12 cellular contexts compared by ENCODE assay signal in the genomic region with DNA sequence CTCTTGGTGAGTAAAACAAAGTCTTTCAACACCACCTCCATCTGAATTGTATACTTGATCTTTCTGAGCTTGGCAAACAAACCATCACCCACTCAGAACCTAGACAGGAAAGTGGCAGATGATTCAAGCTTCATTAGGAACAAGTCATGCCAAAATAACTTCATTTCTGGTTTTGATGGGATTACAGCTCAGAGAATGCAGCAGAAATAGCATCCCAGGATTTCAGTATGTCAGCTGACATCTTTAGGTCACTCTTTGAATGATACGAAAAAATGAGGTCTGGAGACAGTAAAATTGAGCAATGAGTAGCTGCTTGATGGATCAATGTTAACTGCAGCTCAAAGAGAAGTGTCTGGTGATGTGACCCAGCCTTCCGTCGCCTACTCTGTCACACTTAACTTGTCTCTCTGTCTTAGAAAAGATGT.
DNase-seq lines count a peak whose midpoint lies in the region; ATAC-seq and TF ChIP-seq lines count a peak whose summit lies in the region.
"Had no signal": no experiment of that assay in that cellular context is flagged by ENCODE, and none has a peak within 500 bp of the region (broad histone marks: within the 10 kb centered on the region; RNA-seq: fewer than 3 reads in every experiment).

No MANE protein-coding gene starts in this region.

- peak overlapping the region in 4 of 6 donors; percentile 33 to 88 (median 56) for H3K27ac Mint-ChIP-seq in naive B cell

- H3K27me3 ChIP-seq in left ventricle myocardium inferior (ENCODE audit: low read depth), result no peaks in the 10 kb centered on the region
- no peaks in the 10 kb centered on the region for H3K27me3 ChIP-seq in lower lobe of right lung (ENCODE audit: low read depth)
- H3K27me3 ChIP-seq: hepatocyte had no signal

- in situ Hi-C loops in astrocyte of the cerebellum (cut with HindIII; ENCODE audit: low sequenced_read_pairs), result loop anchor here (10.0 kb wide), 1 partner anchor 298 kb away; no protein-coding TSS in a partner anchor

- H3K4me1 Mint-ChIP-seq in naive B cell, result peaks cover 42 to 59% (median 44%) of the 10 kb centered on the region in 3 donors

- no peaks in the 10 kb centered on the region for H3K9me3 Mint-ChIP-seq in naive B cell
- H3K9me3 Mint-ChIP-seq: natural killer cell treated with Interleukin-12 subunit alpha and Interleukin-12 subunit beta and Interleukin-15 and Interleukin-18, amount 100 ng/mL, for 72 hours had no signal

- H3K36me3 ChIP-seq in left ventricle myocardium inferior (no peaks in the 10 kb centered on the region), lower lobe of right lung (no peaks in the 10 kb centered on the region)

- peak; percentile 11 for DNase-seq in Ammon's horn (ENCODE audit: low spot score)
- peak; percentile 70 for DNase-seq in HS-5 (ENCODE audit: low read depth)
- peak; percentile 29 for DNase-seq in astrocyte of the cerebellum (ENCODE audit: low read depth)
- no peak for DNase-seq in naive B cell
- no peak for DNase-seq in stimulated activated CD4-positive, alpha-beta T cell treated with anti-CD3 and anti-CD28 coated beads, Interleukin-15, amount 100 ng/mL, for 24 hours
- no peak for DNase-seq in left ventricle myocardium inferior
- DNase-seq in lower lobe of right lung, result no peak
- DNase-seq: activated CD8-positive, alpha-beta memory T cell treated with anti-CD3 and anti-CD28 coated beads for 24 hours had no signal

- peaks cover 7 to 21% of the 10 kb centered on the region in 2 donors for H3K36me3 Mint-ChIP-seq in naive B cell
- H3K36me3 Mint-ChIP-seq: natural killer cell treated with Interleukin-12 subunit alpha and Interleukin-12 subunit beta and Interleukin-15 and Interleukin-18, amount 100 ng/mL, for 72 hours had no signal

- H3K4me1 ChIP-seq in left ventricle myocardium inferior, result peaks cover 28% of the 10 kb centered on the region
- peaks cover 3% of the 10 kb centered on the region for H3K4me1 ChIP-seq in lower lobe of right lung

- H3K27me3 Mint-ChIP-seq in naive B cell, result no peaks in the 10 kb centered on the region
- H3K27me3 Mint-ChIP-seq: natural killer cell treated with Interleukin-12 subunit alpha and Interleukin-12 subunit beta and Interleukin-15 and Interleukin-18, amount 100 ng/mL, for 72 hours had no signal

- ATAC-seq in naive B cell (ENCODE audit: low read depth in 2 of 2), result no peak
- ATAC-seq in GM19452 (IDR thresholded peaks at IDR 0.05; ENCODE audit: unreplicated experiment), result no peak
- ATAC-seq in lower lobe of right lung, result no peak
- ATAC-seq: natural killer cell treated with Interleukin-12 subunit alpha and Interleukin-12 subunit beta and Interleukin-15 and Interleukin-18, amount 100 ng/mL, for 72 hours had no signal

- no peak overlapping the region for H3K4me3 Mint-ChIP-seq in naive B cell
- H3K4me3 Mint-ChIP-seq: natural killer cell treated with Interleukin-12 subunit alpha and Interleukin-12 subunit beta and Interleukin-15 and Interleukin-18, amount 100 ng/mL, for 72 hours had no signal

- H3K9me3 ChIP-seq in left ventricle myocardium inferior (replicated peaks) (no peaks in the 10 kb centered on the region), lower lobe of right lung (no peaks in the 10 kb centered on the region)

- TF ChIP-seq CTCF in astrocyte of the cerebellum (IDR thresholded peaks at IDR 0.05; ENCODE audit: low read depth, low read length, missing control alignments) (no peak), left ventricle myocardium inferior (IDR thresholded peaks at IDR 0.05; ENCODE audit: borderline replicate concordance) (no peak), lower lobe of right lung (IDR thresholded peaks at IDR 0.05) (no peak)

- H3K27ac ChIP-seq in left ventricle myocardium inferior (replicated peaks), result no peak overlapping the region
- H3K27ac ChIP-seq in lower lobe of right lung, result no peak overlapping the region
- H3K27ac ChIP-seq: SK-N-MC had no signal

- H3K4me3 ChIP-seq in astrocyte of the cerebellum (ENCODE audit: low read depth, low read length), result no peak overlapping the region
- H3K4me3 ChIP-seq in left ventricle myocardium inferior, result no peak overlapping the region
- no peak overlapping the region for H3K4me3 ChIP-seq in lower lobe of right lung
- H3K4me3 ChIP-seq: hepatocyte, SK-N-MC had no signal

- intact Hi-C loops in left ventricle myocardium inferior (cut with micrococcal nuclease), result no loop called here
- intact Hi-C loops in lower lobe of right lung (cut with DNase I), result no loop called here

Comparison
In these comparisons a context has a peak if more than half of its experiments do, and no peak if none do; other contexts are left out.
1. DNase-seq: peak in Ammon's horn (single experiment), HS-5 (single experiment) and astrocyte of the cerebellum (single experiment); none in naive B cell (single experiment), stimulated activated CD4-positive, alpha-beta T cell treated with anti-CD3 and anti-CD28 coated beads, Interleukin-15, amount 100 ng/mL, for 24 hours (single experiment), left ventricle myocardium inferior (single experiment) and lower lobe of right lung (single experiment).